In the genomic region with DNA sequence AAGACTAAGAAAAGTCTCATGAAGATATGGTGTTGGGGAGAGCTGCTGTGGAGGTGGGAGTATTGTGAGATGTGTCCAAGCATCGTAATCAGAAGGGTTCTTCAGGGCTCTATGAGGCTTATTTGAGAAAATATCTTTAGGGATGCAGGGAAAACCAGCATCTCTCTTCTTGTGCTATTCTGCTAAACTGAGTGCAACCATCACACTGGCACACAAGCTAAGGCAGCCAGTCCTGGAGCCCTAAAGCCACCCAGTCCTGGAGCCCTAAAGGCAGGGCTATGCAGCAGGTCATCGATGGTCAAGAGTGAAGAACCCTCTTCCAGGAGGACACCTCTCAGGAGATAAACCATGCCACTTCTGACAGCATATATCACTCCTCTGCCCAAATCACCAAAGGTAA, we compare ENCODE assay signal across 2 cellular contexts.
TF ChIP-seq lines count a peak whose summit lies in the region.

No MANE protein-coding gene starts in this region.

TF ChIP-seq in K562, 482 proteins besides CTCF, POLR2A, EP300 and RAD21 (continued from another document):
- TF ChIP-seq ZNF184 (CRISPR knock-in tag; IDR thresholded peaks at IDR 0.05), result 0 out of 2 replicates have a peak, but pooled peaks have one; percentile 39
- TF ChIP-seq PHF8 (IDR thresholded peaks at IDR 0.05; ENCODE audit: borderline replicate concordance, low read length), result 0 out of 2 replicates have a peak, but pooled peaks have one; percentile 13
- TF ChIP-seq RAD51 (IDR thresholded peaks at IDR 0.05; ENCODE audit: borderline replicate concordance, low read depth), result no peak
- no peak for TF ChIP-seq ZNF668 (CRISPR knock-in tag; IDR thresholded peaks at IDR 0.05)
- TF ChIP-seq TBL1XR1 (IDR thresholded peaks at IDR 0.05; ENCODE audit: low read length in 2 of 2), result no peak
- no peak for TF ChIP-seq TEAD4 (IDR thresholded peaks at IDR 0.05; ENCODE audit: low read length)
- no peak for TF ChIP-seq TEAD4 (CRISPR knock-in tag; IDR thresholded peaks at IDR 0.05; ENCODE audit: borderline replicate concordance)
- no peak for TF ChIP-seq SRF (CRISPR knock-in tag; IDR thresholded peaks at IDR 0.05)
- no peak for TF ChIP-seq KAT7 (CRISPR knock-in tag; IDR thresholded peaks at IDR 0.05; ENCODE audit: borderline replicate concordance)
- TF ChIP-seq, protein P1, sequence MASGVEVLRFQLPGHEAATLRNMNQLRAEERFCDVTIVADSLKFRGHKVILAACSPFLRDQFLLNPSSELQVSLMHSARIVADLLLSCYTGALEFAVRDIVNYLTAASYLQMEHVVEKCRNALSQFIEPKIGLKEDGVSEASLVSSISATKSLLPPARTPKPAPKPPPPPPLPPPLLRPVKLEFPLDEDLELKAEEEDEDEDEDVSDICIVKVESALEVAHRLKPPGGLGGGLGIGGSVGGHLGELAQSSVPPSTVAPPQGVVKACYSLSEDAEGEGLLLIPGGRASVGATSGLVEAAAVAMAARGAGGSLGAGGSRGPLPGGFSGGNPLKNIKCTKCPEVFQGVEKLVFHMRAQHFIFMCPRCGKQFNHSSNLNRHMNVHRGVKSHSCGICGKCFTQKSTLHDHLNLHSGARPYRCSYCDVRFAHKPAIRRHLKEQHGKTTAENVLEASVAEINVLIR (CRISPR knock-in tag; IDR thresholded peaks at IDR 0.05), result no peak
- no peak for TF ChIP-seq KDM4B (IDR thresholded peaks at IDR 0.05; ENCODE audit: borderline replicate concordance in 2 of 2, low read depth in 1 of 2)
- no peak for TF ChIP-seq ZNF695 (CRISPR knock-in tag; IDR thresholded peaks at IDR 0.05)
- TF ChIP-seq DMBX1 (CRISPR knock-in tag; IDR thresholded peaks at IDR 0.05; ENCODE audit: borderline replicate concordance), result no peak
- 0 out of 2 replicates have a peak, but pooled peaks have one; percentile 52 for TF ChIP-seq HDAC6 (IDR thresholded peaks at IDR 0.05; ENCODE audit: low read depth, low read length)
- no peak for TF ChIP-seq YY1 (IDR thresholded peaks at IDR 0.05; ENCODE audit: borderline replicate concordance in 1 of 3, control insufficient read depth in 1 of 3, extremely low read depth in 1 of 3, insufficient read depth in 3 of 3, insufficient read length in 1 of 3, insufficient replicate concordance in 2 of 3, low read depth in 1 of 3, low read length in 2 of 3)
- TF ChIP-seq ZNF311 (CRISPR knock-in tag; IDR thresholded peaks at IDR 0.05), result no peak
- TF ChIP-seq NCOA6 (IDR thresholded peaks at IDR 0.05), result no peak
- TF ChIP-seq RUNX1 (IDR thresholded peaks at IDR 0.05; ENCODE audit: low read depth), result no peak
- TF ChIP-seq, protein P2, sequence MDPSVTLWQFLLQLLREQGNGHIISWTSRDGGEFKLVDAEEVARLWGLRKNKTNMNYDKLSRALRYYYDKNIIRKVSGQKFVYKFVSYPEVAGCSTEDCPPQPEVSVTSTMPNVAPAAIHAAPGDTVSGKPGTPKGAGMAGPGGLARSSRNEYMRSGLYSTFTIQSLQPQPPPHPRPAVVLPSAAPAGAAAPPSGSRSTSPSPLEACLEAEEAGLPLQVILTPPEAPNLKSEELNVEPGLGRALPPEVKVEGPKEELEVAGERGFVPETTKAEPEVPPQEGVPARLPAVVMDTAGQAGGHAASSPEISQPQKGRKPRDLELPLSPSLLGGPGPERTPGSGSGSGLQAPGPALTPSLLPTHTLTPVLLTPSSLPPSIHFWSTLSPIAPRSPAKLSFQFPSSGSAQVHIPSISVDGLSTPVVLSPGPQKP (CRISPR knock-in tag; IDR thresholded peaks at IDR 0.05), result no peak
- peak in 1 of 2 experiments; percentile 90; a peak in 1 of 3 replicates for TF ChIP-seq CBX3 (IDR thresholded peaks at IDR 0.05; ENCODE audit: borderline replicate concordance in 1 of 2, low read length in 2 of 2)
- TF ChIP-seq ZNF24 (IDR thresholded peaks at IDR 0.05), result no peak
- no peak for TF ChIP-seq IRF2 (CRISPR knock-in tag; IDR thresholded peaks at IDR 0.05)
- peak; percentile 48 for TF ChIP-seq SETDB1 (IDR thresholded peaks at IDR 0.05; ENCODE audit: low read length)
- no peak for TF ChIP-seq RBM39 (optimal IDR thresholded peaks at IDR 0.05; ENCODE audit: low read depth, low read length)
- no peak for TF ChIP-seq ZNF717 (CRISPR knock-in tag; IDR thresholded peaks at IDR 0.05)
- TF ChIP-seq KLF16 (IDR thresholded peaks at IDR 0.05), result no peak
- no peak for TF ChIP-seq FIP1L1 (IDR thresholded peaks at IDR 0.05; ENCODE audit: low read depth, low read length, poor library complexity, severe bottlenecking)

TF ChIP-seq in H1, 55 proteins besides CTCF, POLR2A, EP300 and RAD21 (continued from another document):
- TF ChIP-seq CEBPB (IDR thresholded peaks at IDR 0.05; ENCODE audit: low read depth, low read length) (no peak), JUN (IDR thresholded peaks at IDR 0.05; ENCODE audit: low read depth, low read length) (no peak), NRF1 (IDR thresholded peaks at IDR 0.05; ENCODE audit: low read depth, low read length) (no peak), MAFK (IDR thresholded peaks at IDR 0.05; ENCODE audit: low read depth, low read length) (no peak), EGR1 (IDR thresholded peaks at IDR 0.05; ENCODE audit: borderline replicate concordance, low read depth, low read length) (no peak), SUZ12 (IDR thresholded peaks at IDR 0.05; ENCODE audit: low read length) (no peak), POLR2AphosphoS5 (IDR thresholded peaks at IDR 0.05; ENCODE audit: low read depth, low read length) (no peak)
- TF ChIP-seq, protein P3, sequence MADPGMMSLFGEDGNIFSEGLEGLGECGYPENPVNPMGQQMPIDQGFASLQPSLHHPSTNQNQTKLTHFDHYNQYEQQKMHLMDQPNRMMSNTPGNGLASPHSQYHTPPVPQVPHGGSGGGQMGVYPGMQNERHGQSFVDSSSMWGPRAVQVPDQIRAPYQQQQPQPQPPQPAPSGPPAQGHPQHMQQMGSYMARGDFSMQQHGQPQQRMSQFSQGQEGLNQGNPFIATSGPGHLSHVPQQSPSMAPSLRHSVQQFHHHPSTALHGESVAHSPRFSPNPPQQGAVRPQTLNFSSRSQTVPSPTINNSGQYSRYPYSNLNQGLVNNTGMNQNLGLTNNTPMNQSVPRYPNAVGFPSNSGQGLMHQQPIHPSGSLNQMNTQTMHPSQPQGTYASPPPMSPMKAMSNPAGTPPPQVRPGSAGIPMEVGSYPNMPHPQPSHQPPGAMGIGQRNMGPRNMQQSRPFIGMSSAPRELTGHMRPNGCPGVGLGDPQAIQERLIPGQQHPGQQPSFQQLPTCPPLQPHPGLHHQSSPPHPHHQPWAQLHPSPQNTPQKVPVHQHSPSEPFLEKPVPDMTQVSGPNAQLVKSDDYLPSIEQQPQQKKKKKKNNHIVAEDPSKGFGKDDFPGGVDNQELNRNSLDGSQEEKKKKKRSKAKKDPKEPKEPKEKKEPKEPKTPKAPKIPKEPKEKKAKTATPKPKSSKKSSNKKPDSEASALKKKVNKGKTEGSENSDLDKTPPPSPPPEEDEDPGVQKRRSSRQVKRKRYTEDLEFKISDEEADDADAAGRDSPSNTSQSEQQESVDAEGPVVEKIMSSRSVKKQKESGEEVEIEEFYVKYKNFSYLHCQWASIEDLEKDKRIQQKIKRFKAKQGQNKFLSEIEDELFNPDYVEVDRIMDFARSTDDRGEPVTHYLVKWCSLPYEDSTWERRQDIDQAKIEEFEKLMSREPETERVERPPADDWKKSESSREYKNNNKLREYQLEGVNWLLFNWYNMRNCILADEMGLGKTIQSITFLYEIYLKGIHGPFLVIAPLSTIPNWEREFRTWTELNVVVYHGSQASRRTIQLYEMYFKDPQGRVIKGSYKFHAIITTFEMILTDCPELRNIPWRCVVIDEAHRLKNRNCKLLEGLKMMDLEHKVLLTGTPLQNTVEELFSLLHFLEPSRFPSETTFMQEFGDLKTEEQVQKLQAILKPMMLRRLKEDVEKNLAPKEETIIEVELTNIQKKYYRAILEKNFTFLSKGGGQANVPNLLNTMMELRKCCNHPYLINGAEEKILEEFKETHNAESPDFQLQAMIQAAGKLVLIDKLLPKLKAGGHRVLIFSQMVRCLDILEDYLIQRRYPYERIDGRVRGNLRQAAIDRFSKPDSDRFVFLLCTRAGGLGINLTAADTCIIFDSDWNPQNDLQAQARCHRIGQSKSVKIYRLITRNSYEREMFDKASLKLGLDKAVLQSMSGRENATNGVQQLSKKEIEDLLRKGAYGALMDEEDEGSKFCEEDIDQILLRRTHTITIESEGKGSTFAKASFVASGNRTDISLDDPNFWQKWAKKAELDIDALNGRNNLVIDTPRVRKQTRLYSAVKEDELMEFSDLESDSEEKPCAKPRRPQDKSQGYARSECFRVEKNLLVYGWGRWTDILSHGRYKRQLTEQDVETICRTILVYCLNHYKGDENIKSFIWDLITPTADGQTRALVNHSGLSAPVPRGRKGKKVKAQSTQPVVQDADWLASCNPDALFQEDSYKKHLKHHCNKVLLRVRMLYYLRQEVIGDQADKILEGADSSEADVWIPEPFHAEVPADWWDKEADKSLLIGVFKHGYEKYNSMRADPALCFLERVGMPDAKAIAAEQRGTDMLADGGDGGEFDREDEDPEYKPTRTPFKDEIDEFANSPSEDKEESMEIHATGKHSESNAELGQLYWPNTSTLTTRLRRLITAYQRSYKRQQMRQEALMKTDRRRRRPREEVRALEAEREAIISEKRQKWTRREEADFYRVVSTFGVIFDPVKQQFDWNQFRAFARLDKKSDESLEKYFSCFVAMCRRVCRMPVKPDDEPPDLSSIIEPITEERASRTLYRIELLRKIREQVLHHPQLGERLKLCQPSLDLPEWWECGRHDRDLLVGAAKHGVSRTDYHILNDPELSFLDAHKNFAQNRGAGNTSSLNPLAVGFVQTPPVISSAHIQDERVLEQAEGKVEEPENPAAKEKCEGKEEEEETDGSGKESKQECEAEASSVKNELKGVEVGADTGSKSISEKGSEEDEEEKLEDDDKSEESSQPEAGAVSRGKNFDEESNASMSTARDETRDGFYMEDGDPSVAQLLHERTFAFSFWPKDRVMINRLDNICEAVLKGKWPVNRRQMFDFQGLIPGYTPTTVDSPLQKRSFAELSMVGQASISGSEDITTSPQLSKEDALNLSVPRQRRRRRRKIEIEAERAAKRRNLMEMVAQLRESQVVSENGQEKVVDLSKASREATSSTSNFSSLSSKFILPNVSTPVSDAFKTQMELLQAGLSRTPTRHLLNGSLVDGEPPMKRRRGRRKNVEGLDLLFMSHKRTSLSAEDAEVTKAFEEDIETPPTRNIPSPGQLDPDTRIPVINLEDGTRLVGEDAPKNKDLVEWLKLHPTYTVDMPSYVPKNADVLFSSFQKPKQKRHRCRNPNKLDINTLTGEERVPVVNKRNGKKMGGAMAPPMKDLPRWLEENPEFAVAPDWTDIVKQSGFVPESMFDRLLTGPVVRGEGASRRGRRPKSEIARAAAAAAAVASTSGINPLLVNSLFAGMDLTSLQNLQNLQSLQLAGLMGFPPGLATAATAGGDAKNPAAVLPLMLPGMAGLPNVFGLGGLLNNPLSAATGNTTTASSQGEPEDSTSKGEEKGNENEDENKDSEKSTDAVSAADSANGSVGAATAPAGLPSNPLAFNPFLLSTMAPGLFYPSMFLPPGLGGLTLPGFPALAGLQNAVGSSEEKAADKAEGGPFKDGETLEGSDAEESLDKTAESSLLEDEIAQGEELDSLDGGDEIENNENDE (IDR thresholded peaks at IDR 0.05; ENCODE audit: insufficient replicate concordance, low read length), result no peak
- TF ChIP-seq, protein P4, sequence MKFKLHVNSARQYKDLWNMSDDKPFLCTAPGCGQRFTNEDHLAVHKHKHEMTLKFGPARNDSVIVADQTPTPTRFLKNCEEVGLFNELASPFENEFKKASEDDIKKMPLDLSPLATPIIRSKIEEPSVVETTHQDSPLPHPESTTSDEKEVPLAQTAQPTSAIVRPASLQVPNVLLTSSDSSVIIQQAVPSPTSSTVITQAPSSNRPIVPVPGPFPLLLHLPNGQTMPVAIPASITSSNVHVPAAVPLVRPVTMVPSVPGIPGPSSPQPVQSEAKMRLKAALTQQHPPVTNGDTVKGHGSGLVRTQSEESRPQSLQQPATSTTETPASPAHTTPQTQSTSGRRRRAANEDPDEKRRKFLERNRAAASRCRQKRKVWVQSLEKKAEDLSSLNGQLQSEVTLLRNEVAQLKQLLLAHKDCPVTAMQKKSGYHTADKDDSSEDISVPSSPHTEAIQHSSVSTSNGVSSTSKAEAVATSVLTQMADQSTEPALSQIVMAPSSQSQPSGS (IDR thresholded peaks at IDR 0.05; ENCODE audit: low read length), result no peak
